Comparison of ENCODE assay signal across 1 cellular context in genomic region chr5:36160617-36161016, GRCh38.
TF ChIP-seq lines count a peak whose summit lies in the region.

No MANE protein-coding gene starts in this region.

TF ChIP-seq in HepG2, 621 proteins besides CTCF, POLR2A, EP300 and RAD21:
- TF ChIP-seq E2F2 (CRISPR knock-in tag; IDR thresholded peaks at IDR 0.05; ENCODE audit: borderline replicate concordance) (no peak), HNF4A (CRISPR knock-in tag; IDR thresholded peaks at IDR 0.05) (peak; percentile 38; the same call in 1 of the 2 replicates), ZSCAN25 (CRISPR knock-in tag; IDR thresholded peaks at IDR 0.05) (no peak), FOXA3 (CRISPR knock-in tag; IDR thresholded peaks at IDR 0.05) (peak; percentile 36; the same call in 1 of the 2 replicates), FOXA1 (IDR thresholded peaks at IDR 0.05) (no peak), FOXA1 (CRISPR knock-in tag; IDR thresholded peaks at IDR 0.05) (peak; percentile 34; the same call in 1 of the 2 replicates)
TF ChIP-seq in HepG2: peak in this region for 3.
